In genomic region chr18:24232814-24233213, GRCh38 we compare ENCODE assay signal across 11 cellular contexts.
"Had no signal": no experiment of that assay in that cellular context is flagged by ENCODE, and none has a peak within 500 bp of the region (broad histone marks: within the 10 kb centered on the region; RNA-seq: fewer than 3 reads in every experiment).

No MANE protein-coding gene starts in this region.

- DNase-seq: activated CD4-positive, alpha-beta T cell treated with anti-CD3 and anti-CD28 coated beads for 4 hours; activated CD8-positive, alpha-beta memory T cell treated with anti-CD3 and anti-CD28 coated beads, Interleukin-2, amount 50 U/mL, for 4 hours; activated CD8-positive, alpha-beta T cell treated with anti-CD3 and anti-CD28 coated beads for 36 hours; activated naive CD8-positive, alpha-beta T cell treated with anti-CD3 and anti-CD28 coated beads, Interleukin-2, amount 10 ng/mL, durations not matched to agents 7 days and 5 days; activated T-cell treated with anti-CD3 and anti-CD28 coated beads, Interleukin-2, amount 50 U/mL, for 72 hours; stimulated activated CD4-positive, alpha-beta T cell treated with anti-CD3 and anti-CD28 coated beads, Interleukin-4, amount 100 ng/mL, for 4 hours; T-cell; T1000; upper lobe of left lung had no signal

- H3K4me1 ChIP-seq: ascending aorta had no signal

- H3K9me3 ChIP-seq: ascending aorta, upper lobe of left lung had no signal

- H3K27me3 ChIP-seq: ascending aorta, upper lobe of left lung had no signal

- H3K27ac ChIP-seq: ascending aorta, skin epidermis had no signal

- H3K4me3 ChIP-seq: ascending aorta, skin epidermis, upper lobe of left lung had no signal
